In the genomic region with DNA sequence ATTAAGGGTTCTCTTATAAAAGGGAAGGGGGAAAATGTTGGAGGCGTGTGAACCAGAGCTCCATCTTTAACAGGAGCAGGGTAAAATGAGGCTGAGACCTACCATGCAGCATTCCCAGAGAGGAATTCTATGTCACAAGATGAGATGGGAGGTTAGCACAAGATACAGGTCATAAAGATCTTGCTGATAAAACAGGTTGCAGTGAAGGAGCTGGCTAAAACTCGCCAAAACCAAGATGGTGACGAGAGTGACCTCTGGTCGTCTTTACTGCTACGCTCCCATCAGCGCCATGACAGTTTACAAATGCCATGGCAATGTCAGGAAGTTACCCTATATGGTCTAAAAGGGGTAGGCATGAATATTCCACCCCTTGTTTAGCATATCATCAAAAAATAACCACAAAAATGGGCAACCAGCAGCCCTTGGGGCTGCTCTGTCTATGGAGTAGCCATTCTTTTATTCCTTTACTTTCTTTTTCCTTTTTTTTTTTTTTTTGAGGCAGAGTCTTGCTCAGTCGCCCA, we compare ENCODE assay signal across 1 cellular context.
TF ChIP-seq lines count a peak whose summit lies in the region.

No MANE protein-coding gene starts in this region.

TF ChIP-seq in K562, 482 proteins besides CTCF, POLR2A, EP300 and RAD21:
- TF ChIP-seq TEAD1 (CRISPR knock-in tag; IDR thresholded peaks at IDR 0.05) (0 out of 4 replicates have a peak, but pooled peaks of 1 of the 2 experiments have one; percentile 10), ESRRA (IDR thresholded peaks at IDR 0.05; ENCODE audit: borderline replicate concordance, low read depth) (peak; percentile 57; the same call in 1 of the 2 replicates), SRF (CRISPR knock-in tag; IDR thresholded peaks at IDR 0.05) (peak in 1 of 2 experiments; percentile 67; a peak in 1 of 4 replicates)
